Comparison of ENCODE assay signal across 2 cellular contexts in the genomic region with DNA sequence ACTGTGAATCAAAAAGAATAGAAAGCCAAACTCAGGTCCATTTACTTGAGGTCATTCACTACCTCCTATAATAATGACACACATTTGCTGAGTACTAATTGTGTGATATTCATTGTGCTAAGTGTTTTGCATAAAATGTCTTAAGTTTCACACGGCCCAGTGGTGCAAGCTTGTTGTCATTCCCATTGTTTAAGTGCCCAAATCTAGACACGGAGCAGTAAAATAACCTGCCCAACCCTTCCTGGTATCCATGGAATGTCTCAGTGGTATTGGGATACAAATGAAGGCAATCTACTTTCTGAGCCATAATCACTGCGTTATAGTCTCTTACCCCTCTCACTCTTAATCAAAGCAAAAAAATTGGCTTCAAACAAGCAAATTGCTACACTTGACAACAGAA.
TF ChIP-seq lines count a peak whose summit lies in the region.

No MANE protein-coding gene starts in this region.

TF ChIP-seq in IMR-90, 13 proteins besides CTCF, POLR2A, EP300 and RAD21:
- TF ChIP-seq MAFK (IDR thresholded peaks at IDR 0.05; ENCODE audit: low read depth, low read length) (no peak), BHLHE40 (IDR thresholded peaks at IDR 0.05; ENCODE audit: low read depth, low read length) (no peak), SMC3 (IDR thresholded peaks at IDR 0.05; ENCODE audit: low read depth, low read length) (no peak), MXI1 (IDR thresholded peaks at IDR 0.05; ENCODE audit: borderline replicate concordance, low read depth, low read length) (no peak)

TF ChIP-seq in H1, 55 proteins besides CTCF, POLR2A, EP300 and RAD21:
- TF ChIP-seq ASH2L (IDR thresholded peaks at IDR 0.05; ENCODE audit: low read length) = no peak
- TF ChIP-seq CREB1 (IDR thresholded peaks at IDR 0.05) = no peak
- no peak for TF ChIP-seq RFX5 (IDR thresholded peaks at IDR 0.05; ENCODE audit: borderline replicate concordance, low read depth, low read length)
- peak; percentile 88 for TF ChIP-seq TEAD4 (IDR thresholded peaks at IDR 0.05; ENCODE audit: low read depth, low read length)
